Comparison of ENCODE assay signal across 1 cellular context in the genomic region with DNA sequence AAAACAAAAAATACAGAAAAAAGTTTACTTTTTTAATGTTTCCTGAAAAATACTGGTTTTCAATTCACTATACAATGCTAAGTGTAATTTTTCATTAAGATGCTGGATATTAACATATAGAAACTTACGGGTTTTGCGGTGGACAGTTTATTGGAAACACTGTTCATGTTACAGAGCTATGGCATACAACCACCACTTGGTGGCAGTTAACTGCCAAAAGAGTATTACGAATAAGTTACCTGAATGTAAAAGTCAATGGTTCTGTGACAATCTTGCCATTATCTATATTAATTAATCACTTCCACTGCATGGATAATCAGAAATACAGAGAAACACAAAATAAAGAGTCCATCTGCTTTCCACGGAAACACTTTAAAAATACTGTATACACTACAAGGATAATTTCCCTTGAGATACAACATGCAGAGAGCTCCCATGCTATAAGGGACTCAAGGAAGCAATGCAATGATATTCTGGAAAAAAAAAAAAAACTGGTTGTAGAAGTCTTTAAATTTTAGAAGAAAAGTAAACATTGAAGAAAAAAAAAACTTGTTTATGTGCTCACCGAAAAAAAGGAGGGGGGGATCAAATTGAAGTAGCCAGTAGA.
A peak's percentile ranks its signal among the peaks of the same experiment; 100 is the strongest.
TF ChIP-seq lines count a peak whose summit lies in the region.

No MANE protein-coding gene starts in this region.

TF ChIP-seq in GM12878, 131 proteins besides CTCF, POLR2A, EP300 and RAD21 (continued from another document):
- TF ChIP-seq RUNX3 (IDR thresholded peaks at IDR 0.05; ENCODE audit: low read length) = 0 out of 2 replicates have a peak, but pooled peaks have one; percentile 5
